ENCODE assay signal across 15 cellular contexts in genomic region chr11:59787816-59788215, GRCh38. TPM values are rescaled to one million over a fixed set of nuclear protein-coding genes. Genes with fewer than 3 reads are reported as not detected.
DNase-seq lines count a peak whose midpoint lies in the region; ATAC-seq, FAIRE-seq and TF ChIP-seq lines count a peak whose summit lies in the region.
"Had no signal": no experiment of that assay in that cellular context is flagged by ENCODE, and none has a peak within 500 bp of the region (broad histone marks: within the 10 kb centered on the region; RNA-seq: fewer than 3 reads in every experiment).

No MANE protein-coding gene starts in this region.

- no peaks in the 10 kb centered on the region for H3K9me3 ChIP-seq in cardiac muscle cell (ENCODE audit: low read depth)
- H3K9me3 ChIP-seq in right cardiac atrium (ENCODE audit: control insufficient read depth, low read length): no peaks in the 10 kb centered on the region
- no peaks in the 10 kb centered on the region for H3K9me3 ChIP-seq in astrocyte (ENCODE audit: insufficient read depth, low read depth, low read length)
- no peaks in the 10 kb centered on the region for H3K9me3 ChIP-seq in upper lobe of right lung
- H3K9me3 ChIP-seq in gastroesophageal sphincter: no peaks in the 10 kb centered on the region
- H3K9me3 ChIP-seq: tibial artery had no signal

- H3K27ac ChIP-seq in cardiac muscle cell (peak overlapping the region; percentile 95), right cardiac atrium (ENCODE audit: low read length) (no peak overlapping the region), astrocyte (ENCODE audit: low read depth, low read length) (peak overlapping the region; percentile 35), upper lobe of right lung (peak overlapping the region; percentile 71), gastroesophageal sphincter (no peak overlapping the region)
- H3K27ac ChIP-seq: tibial artery had no signal

- H3K4me3 ChIP-seq in cardiac muscle cell (no peak overlapping the region), right cardiac atrium (ENCODE audit: low read length) (no peak overlapping the region), astrocyte (ENCODE audit: insufficient read depth, low read depth, low read length) (no peak overlapping the region), upper lobe of right lung (no peak overlapping the region), gastroesophageal sphincter (no peak overlapping the region)
- H3K4me3 ChIP-seq: tibial artery had no signal

- H4K20me1 ChIP-seq in astrocyte (ENCODE audit: insufficient read depth, low read length): no peaks in the 10 kb centered on the region

- no peak for TF ChIP-seq EP300 in gastroesophageal sphincter (IDR thresholded peaks at IDR 0.05)

- H3K9me3 Mint-ChIP-seq in astrocyte (ENCODE audit: unreplicated experiment): peaks cover 5% of the 10 kb centered on the region

- no peak overlapping the region for H2AFZ ChIP-seq in astrocyte (ENCODE audit: low read depth, low read length)

- H3K4me1 Mint-ChIP-seq in astrocyte (ENCODE audit: low read depth, unreplicated experiment): peaks cover 43% of the 10 kb centered on the region

- H3K4me3 Mint-ChIP-seq in astrocyte (ENCODE audit: unreplicated experiment): peak overlapping the region; percentile 10
- H3K4me3 Mint-ChIP-seq: activated CD4-positive, alpha-beta T cell treated with anti-CD3 and anti-CD28 coated beads, Interleukin-2, amount 10 ng/mL, durations not matched to agents 7 days and 5 days had no signal

- FAIRE-seq in astrocyte (lab: Jason Lieb, UNC): no peak

- intact Hi-C loops in right cardiac atrium (cut with DNase I): no loop called here
- intact Hi-C loops in upper lobe of right lung (cut with DNase I): no loop called here

- 34% methylated on average over 3 of the region's 3 CpGs for WGBS in right cardiac atrium
- 52% methylated on average over 3 of the region's 3 CpGs for WGBS in gastroesophageal sphincter (ENCODE audit: low coverage in 1 of 2), 2 donors

- H3K4me2 ChIP-seq in astrocyte (ENCODE audit: low read length): peak overlapping the region; percentile 74

- H3K4me1 ChIP-seq in cardiac muscle cell (ENCODE audit: low read depth) (peaks cover 14% of the 10 kb centered on the region), right cardiac atrium (ENCODE audit: control insufficient read depth, insufficient read depth, low read length) (peaks cover 6% of the 10 kb centered on the region), astrocyte (ENCODE audit: insufficient read depth, low read length) (peaks cover 22% of the 10 kb centered on the region), upper lobe of right lung (peaks cover 25% of the 10 kb centered on the region), gastroesophageal sphincter (peaks cover 0 to 7% (median 0%) of the 10 kb centered on the region in 3 donors)

- no peaks in the 10 kb centered on the region for H3K27me3 ChIP-seq in cardiac muscle cell
- no peaks in the 10 kb centered on the region for H3K27me3 ChIP-seq in right cardiac atrium (ENCODE audit: control insufficient read depth, insufficient read depth)
- H3K27me3 ChIP-seq in astrocyte (ENCODE audit: insufficient read depth, low read length): no peaks in the 10 kb centered on the region
- H3K27me3 ChIP-seq in upper lobe of right lung: no peaks in the 10 kb centered on the region
- no peaks in the 10 kb centered on the region for H3K27me3 ChIP-seq in gastroesophageal sphincter
- H3K27me3 ChIP-seq: tibial artery had no signal

- no peaks in the 10 kb centered on the region for H3K79me2 ChIP-seq in astrocyte (ENCODE audit: insufficient read depth, low read length)

- TF ChIP-seq CTCF in cardiac muscle cell (IDR thresholded peaks at IDR 0.05; ENCODE audit: low read depth, low read length): no peak
- TF ChIP-seq CTCF in astrocyte (IDR thresholded peaks at IDR 0.05; ENCODE audit: insufficient read depth, low read depth, low read length): no peak
- no peak for TF ChIP-seq CTCF in upper lobe of right lung (IDR thresholded peaks at IDR 0.05)
- TF ChIP-seq CTCF in gastroesophageal sphincter (IDR thresholded peaks at IDR 0.05): no peak

- peak overlapping the region; percentile 94 for H3K27ac Mint-ChIP-seq in astrocyte (ENCODE audit: unreplicated experiment)
- H3K27ac Mint-ChIP-seq: activated CD4-positive, alpha-beta T cell treated with anti-CD3 and anti-CD28 coated beads, Interleukin-2, amount 10 ng/mL, durations not matched to agents 7 days and 5 days had no signal

- peaks cover 34% of the 10 kb centered on the region for H3K36me3 Mint-ChIP-seq in astrocyte (ENCODE audit: low read depth, unreplicated experiment)

- TF ChIP-seq POLR2A in gastroesophageal sphincter (IDR thresholded peaks at IDR 0.05): no peak

- H3K36me3 ChIP-seq in cardiac muscle cell: peaks cover 8% of the 10 kb centered on the region
- no peaks in the 10 kb centered on the region for H3K36me3 ChIP-seq in astrocyte (ENCODE audit: insufficient read depth, low read length)
- peaks cover 54% of the 10 kb centered on the region for H3K36me3 ChIP-seq in upper lobe of right lung
- peaks cover 0 to 59% of the 10 kb centered on the region in 2 donors for H3K36me3 ChIP-seq in gastroesophageal sphincter

- peak overlapping the region; percentile 47 for H3K9ac ChIP-seq in astrocyte (ENCODE audit: low read length)

- ATAC-seq in right cardiac atrium (no peak), upper lobe of right lung (no peak), HG02678 (IDR thresholded peaks at IDR 0.05; ENCODE audit: unreplicated experiment) (no peak), gastroesophageal sphincter (no peak)

- DNase-seq in cardiac muscle cell (ENCODE audit: low read depth in 1 of 2, low spot score in 1 of 2) (peak; percentile 65 to 77), right cardiac atrium (no peak), astrocyte (ENCODE audit: low read depth) (peak; percentile 73), kidney tubule cell (ENCODE audit: low spot score) (peak; percentile 52), upper lobe of right lung (no peak), amniotic stem cell (lab: John Stamatoyannopoulos, UW) (no peak)
- DNase-seq: activated CD4-positive, alpha-beta T cell treated with anti-CD3 and anti-CD28 coated beads, Interleukin-2, amount 10 ng/mL, durations not matched to agents 7 days and 5 days; GDM1; NCI-H1092; NCI-H69; tibial artery had no signal

- no peaks in the 10 kb centered on the region for H3K27me3 Mint-ChIP-seq in astrocyte (ENCODE audit: low read depth, unreplicated experiment)
- H3K27me3 Mint-ChIP-seq: activated CD4-positive, alpha-beta T cell treated with anti-CD3 and anti-CD28 coated beads, Interleukin-2, amount 10 ng/mL, durations not matched to agents 7 days and 5 days had no signal

RNA-seq across cellular contexts. Expression of gene MRPL16, which starts 22.8 kb away (rescaled TPM):
- total RNA-seq in cardiac muscle cell: 73.1 and 73.8 TPM in 2 replicates
- 93.7 and 101 TPM in 2 replicates for polyA plus RNA-seq in cardiac muscle cell
- total RNA-seq in right cardiac atrium: 10 to 100 TPM; 53.7 to 82.6 (median 70.1) TPM
- polyA plus RNA-seq in right cardiac atrium: 150 TPM
- 29.7 and 30.9 TPM in 2 replicates for total RNA-seq in astrocyte
- 30.1 TPM for total RNA-seq in upper lobe of right lung
- 10 to 100 TPM; 46.2 to 69.0 (median 49.4) TPM for total RNA-seq in gastroesophageal sphincter

RNA-seq across cellular contexts. Expression of gene STX3, which starts 32.6 kb away (rescaled TPM):
- total RNA-seq in cardiac muscle cell (32.5 and 42.3 TPM in 2 replicates), right cardiac atrium (10 to 100 TPM in 3 of 4 donors, 1 to 10 TPM in 1; 7.4 to 12.0 (median 10.7) TPM), astrocyte (43.1 and 61.2 TPM in 2 replicates), upper lobe of right lung (75.1 TPM), gastroesophageal sphincter (10 to 100 TPM; 16.6 to 27.1 (median 24.6) TPM)
- polyA plus RNA-seq in cardiac muscle cell (21.7 and 27.8 TPM in 2 replicates), right cardiac atrium (7.1 TPM)

RNA-seq across cellular contexts. Expression of gene CBLIF, which starts 57.5 kb away (rescaled TPM):
- 0.69 TPM in 1 of 2 replicates, not detected in the other for total RNA-seq in cardiac muscle cell
- not detected in 2 replicates for polyA plus RNA-seq in cardiac muscle cell
- total RNA-seq in right cardiac atrium: not detected
- polyA plus RNA-seq in right cardiac atrium: not detected
- total RNA-seq in astrocyte: not detected in 2 replicates
- total RNA-seq in upper lobe of right lung: not detected
- not detected for total RNA-seq in gastroesophageal sphincter
- total RNA-seq: activated CD4-positive, alpha-beta T cell treated with anti-CD3 and anti-CD28 coated beads, Interleukin-2, amount 10 ng/mL, durations not matched to agents 7 days and 5 days; liver; renal cortical epithelial cell had no signal
- polyA plus RNA-seq: liver had no signal

Comparison
In these comparisons a context has a peak if more than half of its experiments do, and no peak if none do; other contexts are left out.
1. DNase-seq: peak in cardiac muscle cell (2 of 2), astrocyte (single experiment) and kidney tubule cell (single experiment); none in right cardiac atrium (0 of 3), upper lobe of right lung (single experiment) and amniotic stem cell (single experiment).
2. H3K27ac ChIP-seq: peak in cardiac muscle cell (single experiment), astrocyte (single experiment) and upper lobe of right lung (single experiment); none in right cardiac atrium (single experiment) and gastroesophageal sphincter (0 of 4).